25 cellular contexts compared by ENCODE assay signal in the genomic region with DNA sequence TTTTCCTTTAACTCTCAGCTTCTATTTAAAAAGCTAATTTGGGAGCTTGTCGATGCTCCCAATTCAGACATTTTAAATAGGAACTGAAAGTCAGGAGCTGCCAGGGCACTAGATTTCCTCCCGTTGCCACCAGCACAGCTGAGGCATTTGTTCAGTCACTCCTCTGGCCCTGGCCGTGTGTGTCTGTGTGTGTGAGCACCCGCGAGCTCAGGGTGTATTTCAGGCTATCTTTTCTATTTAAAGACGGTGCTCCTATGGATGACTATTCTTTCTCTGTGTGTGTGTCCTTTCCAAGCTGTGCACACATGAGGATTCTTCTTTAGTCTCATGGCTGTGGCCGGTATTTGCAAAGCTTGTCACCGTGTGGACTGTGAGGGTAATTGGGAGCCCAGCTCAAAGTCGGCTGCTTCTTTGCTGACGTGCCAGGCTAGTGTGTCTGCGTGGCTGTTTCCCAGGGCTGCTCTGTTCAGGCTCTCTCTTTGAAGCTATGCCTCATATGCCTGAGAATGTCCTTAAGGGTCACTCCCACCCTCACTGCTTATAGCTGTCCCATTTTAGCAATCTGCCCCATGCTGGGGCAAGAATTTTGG. TPM values are rescaled to one million over a fixed set of nuclear protein-coding genes. Genes with fewer than 3 reads are reported as not detected.
DNase-seq lines count a peak whose midpoint lies in the region; ATAC-seq, FAIRE-seq and TF ChIP-seq lines count a peak whose summit lies in the region.
"Had no signal": no experiment of that assay in that cellular context is flagged by ENCODE, and none has a peak within 500 bp of the region (broad histone marks: within the 10 kb centered on the region; RNA-seq: fewer than 3 reads in every experiment).

No MANE protein-coding gene starts in this region.

- H2BK20ac ChIP-seq in H1 (ENCODE audit: low read length), result no peak overlapping the region

- no peak overlapping the region for H4K91ac ChIP-seq in H1 (replicated peaks; ENCODE audit: insufficient read length, low read length)

- POLR2A ChIA-PET in H1 (lab: Charles Lee; ENCODE audit: partially characterized antibody), result interaction anchor here (0.8 to 1.3 kb wide), 2 partner anchors 10 to 14 kb away, joined by 3 to 4 read pairs; no protein-coding TSS in a partner anchor

- dilution Hi-C loops in mammary epithelial cell (cut with HindIII; ENCODE audit: low sequenced_read_pairs), result no loop called here

- BruUV-seq in mammary epithelial cell (replicated peaks; lab: Mats Ljungman, UMichigan), result no TSS peak

- no peak overlapping the region for H4K8ac ChIP-seq in H1 (ENCODE audit: extremely low read depth, insufficient read depth, low read length)

- no peak overlapping the region for H2BK5ac ChIP-seq in H1 (ENCODE audit: low read depth, low read length)

- FAIRE-seq in H1 (lab: Jason Lieb, UNC) (no peak), H54 (lab: Jason Lieb, UNC) (no peak)
- FAIRE-seq: frontal cortex had no signal

- H2BK12ac ChIP-seq in H1 (ENCODE audit: low read depth, low read length), result no peak overlapping the region

- TF ChIP-seq RAD21 in H1 (IDR thresholded peaks at IDR 0.05 in 1 of 2, conservative IDR thresholded peaks at IDR 0.05 in 1 of 2; ENCODE audit: low read depth in 2 of 2, low read length in 2 of 2), result no peak

- in situ Hi-C loops in mammary epithelial cell (cut with MboI; ENCODE audit: low sequenced_read_pairs in 2 of 2), result loop anchor here in 1 of 2 donors (25.0 kb wide), 1 partner anchor 505 kb away; no protein-coding TSS in a partner anchor

- H3K9me3 ChIP-seq in H1 (ENCODE audit: insufficient read depth in 2 of 2, low read depth in 1 of 2, low read length in 1 of 2) (no peaks in the 10 kb centered on the region), neural progenitor cell (ENCODE audit: low read depth) (no peaks in the 10 kb centered on the region), tibial artery (no peaks in the 10 kb centered on the region), mammary epithelial cell (replicated peaks; ENCODE audit: insufficient read depth, low read length) (no peaks in the 10 kb centered on the region)
- H3K9me3 ChIP-seq: BE2C, breast epithelium, prostate gland had no signal

- H3K27me3 Mint-ChIP-seq in neural progenitor cell (ENCODE audit: insufficient read depth, low read depth), result peaks cover 48% of the 10 kb centered on the region

- CTCF ChIA-PET in H1 (lab: Charles Lee; ENCODE audit: partially characterized antibody), result interaction anchor here (0.6 to 2.4 kb wide), 21 partner anchors 8 to 723 kb away, joined by 3 to 9 read pairs (median 4); a partner anchor contains a TSS
- CTCF ChIA-PET in mammary epithelial cell (lab: Charles Lee; ENCODE audit: low non-redundant PET), result no interaction called here

- no peak overlapping the region for H2AFZ ChIP-seq in H1 (ENCODE audit: low read length)
- H2AFZ ChIP-seq in neural progenitor cell (replicated peaks), result no peak overlapping the region
- H2AFZ ChIP-seq in mammary epithelial cell (ENCODE audit: low read depth, low read length), result no peak overlapping the region

- no peak overlapping the region for H3K14ac ChIP-seq in H1 (ENCODE audit: insufficient read length)

- H2BK120ac ChIP-seq in H1 (replicated peaks; ENCODE audit: low read depth, low read length), result no peak overlapping the region

- peak overlapping the region; percentile 7 for H3K4me3 Mint-ChIP-seq in neural progenitor cell
- H3K4me3 Mint-ChIP-seq: activated CD4-positive, alpha-beta memory T cell treated with anti-CD3 and anti-CD28 coated beads for 36 hours; natural killer cell treated with Interleukin-12 subunit alpha and Interleukin-12 subunit beta and Interleukin-15 and Interleukin-18, amount 100 ng/mL, for 72 hours had no signal

- H3K18ac ChIP-seq in H1 (ENCODE audit: extremely low read depth, low read length), result no peak overlapping the region

- TF ChIP-seq CTCF in H1 (IDR thresholded peaks at IDR 0.05; ENCODE audit: control extremely low read depth in 1 of 3, insufficient read depth in 1 of 3, low read depth in 1 of 3, low read length in 3 of 3) (no peak), neural progenitor cell (IDR thresholded peaks at IDR 0.05) (no peak), tibial artery (IDR thresholded peaks at IDR 0.05) (no peak), mammary epithelial cell (conservative IDR thresholded peaks at IDR 0.05 in 1 of 2, IDR thresholded peaks at IDR 0.05 in 1 of 2; ENCODE audit: extremely low read depth in 1 of 2, insufficient read depth in 1 of 2, low read depth in 1 of 2, low read length in 2 of 2) (no peak)

- no peak overlapping the region for H3K4me2 ChIP-seq in H1 (ENCODE audit: insufficient read depth in 1 of 2, low read depth in 2 of 2, low read length in 2 of 2)
- no peak overlapping the region for H3K4me2 ChIP-seq in neural progenitor cell
- H3K4me2 ChIP-seq in mammary epithelial cell (ENCODE audit: insufficient read depth, low read depth, low read length), result no peak overlapping the region

- no peak overlapping the region for H3K4me3 ChIP-seq in H1 (ENCODE audit: extremely low read depth in 1 of 4, insufficient read depth in 2 of 4, low read depth in 3 of 4, low read length in 4 of 4)
- H3K4me3 ChIP-seq in neural progenitor cell, result no peak overlapping the region
- no peak overlapping the region for H3K4me3 ChIP-seq in tibial artery
- H3K4me3 ChIP-seq in mammary epithelial cell (replicated peaks in 1 of 3; ENCODE audit: insufficient read depth in 1 of 3, low read depth in 2 of 3, low read length in 3 of 3), result no peak overlapping the region
- H3K4me3 ChIP-seq: prostate gland had no signal

- H3K9me3 Mint-ChIP-seq in neural progenitor cell, result no peaks in the 10 kb centered on the region
- H3K9me3 Mint-ChIP-seq: activated CD4-positive, alpha-beta memory T cell treated with anti-CD3 and anti-CD28 coated beads for 36 hours; natural killer cell treated with Interleukin-12 subunit alpha and Interleukin-12 subunit beta and Interleukin-15 and Interleukin-18, amount 100 ng/mL, for 72 hours had no signal

- no peak overlapping the region for H3K4ac ChIP-seq in H1 (replicated peaks; ENCODE audit: insufficient read length, low read depth, low read length)

- no peaks in the 10 kb centered on the region for H3K36me3 Mint-ChIP-seq in neural progenitor cell
- H3K36me3 Mint-ChIP-seq: activated CD4-positive, alpha-beta memory T cell treated with anti-CD3 and anti-CD28 coated beads for 36 hours; natural killer cell treated with Interleukin-12 subunit alpha and Interleukin-12 subunit beta and Interleukin-15 and Interleukin-18, amount 100 ng/mL, for 72 hours had no signal

- H3K56ac ChIP-seq in H1 (replicated peaks; ENCODE audit: insufficient read length, low read depth, low read length), result no peak overlapping the region

- H3K27me3 ChIP-seq in H1 (replicated peaks in 1 of 4; ENCODE audit: control insufficient read depth in 3 of 4, extremely low read depth in 1 of 4, insufficient read depth in 3 of 4, low read length in 3 of 4), result peaks cover 29 to 43% (median 41%) of the 10 kb centered on the region in 4 experiments
- H3K27me3 ChIP-seq in neural progenitor cell, result peaks cover 65% of the 10 kb centered on the region
- H3K27me3 ChIP-seq in tibial artery, result no peaks in the 10 kb centered on the region
- peaks cover 5% of the 10 kb centered on the region for H3K27me3 ChIP-seq in mammary epithelial cell (ENCODE audit: insufficient read depth, low read length)
- H3K27me3 ChIP-seq: breast epithelium had no signal

- 84% methylated on average over 11 of the region's 11 CpGs; no CpG with 5 or more reads in 1 of the 2 experiments for WGBS in H1 (ENCODE audit: extremely low coverage in 1 of 2, insufficient coverage in 1 of 2, insufficient read length in 1 of 2, insufficient replicate concordance in 2 of 2, low coverage in 1 of 2, low lambda C conversion rate in 2 of 2, missing lambda C conversion rate in 1 of 2), 2 experiments
- 81% methylated on average over 11 of the region's 11 CpGs for WGBS in mammary epithelial cell (ENCODE audit: low coverage, missing lambda C conversion rate)

- H3K79me2 ChIP-seq in H1 (ENCODE audit: control insufficient read depth in 1 of 2, insufficient read depth in 2 of 2, low read length in 2 of 2), result no peaks in the 10 kb centered on the region
- no peaks in the 10 kb centered on the region for H3K79me2 ChIP-seq in neural progenitor cell (ENCODE audit: low read depth)
- no peaks in the 10 kb centered on the region for H3K79me2 ChIP-seq in mammary epithelial cell (ENCODE audit: insufficient read depth, low read length)

- H3K27ac ChIP-seq in H1 (ENCODE audit: low read depth, low read length) (no peak overlapping the region), neural progenitor cell (no peak overlapping the region), tibial artery (peak overlapping the region; percentile 74 to 79), mammary epithelial cell (ENCODE audit: insufficient read depth, low read depth, low read length) (no peak overlapping the region)
- H3K27ac ChIP-seq: breast epithelium, prostate gland had no signal

- H3K4me1 ChIP-seq in H1 (replicated peaks in 1 of 4; ENCODE audit: control insufficient read depth in 3 of 4, insufficient read depth in 4 of 4, low read length in 3 of 4) (peaks cover 3 to 23% (median 8%) of the 10 kb centered on the region in 4 experiments), neural progenitor cell (peaks cover 21% of the 10 kb centered on the region), tibial artery (peaks cover 0 to 34% (median 24%) of the 10 kb centered on the region in 4 donors), mammary epithelial cell (ENCODE audit: insufficient read depth, low read length) (peaks cover 18% of the 10 kb centered on the region)
- H3K4me1 ChIP-seq: BE2C, breast epithelium had no signal

- no peak overlapping the region for H2AK5ac ChIP-seq in H1 (ENCODE audit: low read depth, low read length)

- no peak overlapping the region for H3K27ac Mint-ChIP-seq in neural progenitor cell
- H3K27ac Mint-ChIP-seq: activated CD4-positive, alpha-beta memory T cell treated with anti-CD3 and anti-CD28 coated beads for 36 hours; natural killer cell treated with Interleukin-12 subunit alpha and Interleukin-12 subunit beta and Interleukin-15 and Interleukin-18, amount 100 ng/mL, for 72 hours had no signal

- DNase-seq in Right ventricle myocardium inferior (ENCODE audit: missing footprints), result no peak
- DNase-seq in left cardiac atrium, result no peak
- DNase-seq in H1 (ENCODE audit: low read depth in 1 of 2, low spot score in 2 of 2), result no peak
- no peak for DNase-seq in neural progenitor cell (ENCODE audit: low spot score)
- DNase-seq in tibial artery, result no peak
- DNase-seq in H54 (ENCODE audit: insufficient read length, low spot score), result no peak
- no peak for DNase-seq in mammary epithelial cell
- DNase-seq in LoVo (ENCODE audit: low spot score), result no peak
- DNase-seq: activated CD4-positive, alpha-beta memory T cell treated with anti-CD3 and anti-CD28 coated beads for 36 hours; activated effector memory CD4-positive, alpha-beta T cell treated with anti-CD3 and anti-CD28 coated beads, Interleukin-2, amount 50 U/mL, for 16 hours; BE2C; COR-L47; erythroblast; kidney glomerular epithelial cell; mesendoderm; MM.1S; NCI-H1694 treated with DMSO at 0.1 percent for 48 hours; PC-3; stimulated activated CD4-positive, alpha-beta T cell treated with anti-CD3 and anti-CD28 coated beads, Interleukin-12 subunit alpha, Interleukin-12 subunit beta, amount 100 ng/mL, for 4 hours; T-helper 2 cell had no signal

- TF ChIP-seq POLR2A in H1 (IDR thresholded peaks at IDR 0.05; ENCODE audit: control extremely low read depth in 1 of 2, low read depth in 2 of 2, low read length in 2 of 2) (no peak), H54 (IDR thresholded peaks at IDR 0.05; ENCODE audit: low read depth, low read length) (no peak)

- H4K20me1 ChIP-seq in H1 (replicated peaks in 1 of 2; ENCODE audit: control insufficient read depth in 1 of 2, insufficient read depth in 2 of 2, low read length in 2 of 2), result peaks cover 3 to 5% of the 10 kb centered on the region in 2 experiments
- H4K20me1 ChIP-seq in neural progenitor cell (ENCODE audit: low read depth), result peaks cover 17% of the 10 kb centered on the region
- H4K20me1 ChIP-seq in mammary epithelial cell (ENCODE audit: insufficient read depth, low read length), result no peaks in the 10 kb centered on the region

- no peak overlapping the region for H4K5ac ChIP-seq in H1 (ENCODE audit: insufficient read length, low read depth, low read length)

- peaks cover 13% of the 10 kb centered on the region; the same call in 1 of the 2 replicates for H3K23me2 ChIP-seq in H1 (ENCODE audit: low read depth, low read length)

- H3K9ac ChIP-seq in H1 (replicated peaks in 1 of 4; ENCODE audit: extremely low read depth in 1 of 4, low read depth in 3 of 4, low read length in 3 of 4) (no peak overlapping the region), neural progenitor cell (no peak overlapping the region), mammary epithelial cell (ENCODE audit: insufficient read depth, low read length) (no peak overlapping the region)

- ATAC-seq in Right ventricle myocardium inferior (peak; percentile 24), left cardiac atrium (no peak)
- ATAC-seq: natural killer cell treated with Interleukin-12 subunit alpha and Interleukin-12 subunit beta and Interleukin-15 and Interleukin-18, amount 100 ng/mL, for 72 hours; PC-3 had no signal

- intact Hi-C loops in Right ventricle myocardium inferior (cut with DNase I), result loop anchor here (1.0 to 5.0 kb wide), 3 partner anchors 191 to 344 kb away; no protein-coding TSS in a partner anchor
- intact Hi-C loops in left cardiac atrium (cut with DNase I), result loop anchor here (5.0 to 10.0 kb wide), 3 partner anchors 152 to 345 kb away; no protein-coding TSS in a partner anchor
- intact Hi-C loops in tibial artery (cut with DNase I; ENCODE audit: low total_unique reads), result loop anchor here (10.0 kb wide), 1 partner anchor 198 kb away; no protein-coding TSS in a partner anchor
- intact Hi-C loops in mammary epithelial cell (cut with micrococcal nuclease), result loop anchor here (10.0 kb wide), 3 partner anchors 108 to 508 kb away; no protein-coding TSS in a partner anchor

- H3K23ac ChIP-seq in H1 (ENCODE audit: insufficient read length), result no peak overlapping the region

- H3F3A ChIP-seq in neural progenitor cell (ENCODE audit: low read depth), result peaks cover 22% of the 10 kb centered on the region

- H2BK15ac ChIP-seq in H1 (ENCODE audit: low read length), result 0 out of 2 replicates have a peak overlapping the region, but pooled peaks have one; percentile 4

- no peaks in the 10 kb centered on the region for H3K79me1 ChIP-seq in H1 (ENCODE audit: low read depth, low read length)

- peaks cover 20% of the 10 kb centered on the region for H3K4me1 Mint-ChIP-seq in neural progenitor cell

- no peak for TF ChIP-seq EP300 in H1 (IDR thresholded peaks at IDR 0.05; ENCODE audit: borderline replicate concordance in 1 of 2, low read depth in 2 of 2, low read length in 2 of 2)

- H3K36me3 ChIP-seq in H1 (ENCODE audit: control insufficient read depth in 2 of 4, insufficient read depth in 4 of 4, low read length in 3 of 4) (no peaks in the 10 kb centered on the region; a peak in 1 of 8 replicates), neural progenitor cell (no peaks in the 10 kb centered on the region), tibial artery (no peaks in the 10 kb centered on the region), mammary epithelial cell (ENCODE audit: insufficient read depth, low read length) (no peaks in the 10 kb centered on the region)
- H3K36me3 ChIP-seq: BE2C, breast epithelium, prostate gland had no signal

RNA-seq across cellular contexts. Expression of a gene that starts 3.0 kb away (rescaled TPM):
- total RNA-seq in Right ventricle myocardium inferior (20.7 TPM), left cardiac atrium (10 to 100 TPM; 18.3 to 25.4 TPM), neural progenitor cell (ENCODE audit: low replicate concordance) (0.06 and 0.09 TPM in 2 replicates), mammary epithelial cell (1 to 10 TPM in 1 of 2 donors, under 1 TPM in 1; 0.64 to 3.3 TPM)
- 0.48 and 0.61 TPM in 2 replicates for total RNA-seq in H1 (2021; fragmentation: NEBNext Ultra II Directional; extraction: Animal tissue kit (Norgen Biotek cat#: 25700))
- polyA plus RNA-seq in H1 (2011; rRNA removed) (0.14 and 0.22 TPM in 2 replicates), mammary epithelial cell (0.12 TPM)
- 0.10 TPM for polyA plus RNA-seq in H1 (2011; cell fraction: cytosol; rRNA removed)
- polyA plus RNA-seq in H1 (2011; cell fraction: nucleus; rRNA removed), result 0.43 TPM
- polyA plus RNA-seq in H1 (2012, experiment 1 of 2), result 0.11 to 0.16 TPM (median 0.14 TPM) in 4 replicates
- not detected for polyA plus RNA-seq in H1 (2012, experiment 2 of 2)
- 0.22 TPM for polyA plus RNA-seq in H1 (2013, experiment 1 of 2)
- polyA plus RNA-seq in H1 (2013, experiment 2 of 2), result 0.20 TPM
- 0.44 and 0.69 TPM in 2 replicates for polyA minus RNA-seq in H1 (2011; rRNA and poly(A)+ RNA removed)
- polyA minus RNA-seq in H1 (2011; cell fraction: cytosol; rRNA and poly(A)+ RNA removed), result 0.15 TPM
- polyA minus RNA-seq in H1 (2011; cell fraction: nucleus; rRNA and poly(A)+ RNA removed), result 0.50 TPM
- 0.10 TPM for polyA minus RNA-seq in mammary epithelial cell
- total RNA-seq: activated CD4-positive, alpha-beta memory T cell treated with anti-CD3 and anti-CD28 coated beads for 36 hours; Daoy; natural killer cell treated with Interleukin-12 subunit alpha and Interleukin-12 subunit beta and Interleukin-15 and Interleukin-18, amount 100 ng/mL, for 72 hours; PC-3 had no signal

Comparison
In these comparisons a context has a peak if more than half of its experiments do, and no peak if none do; other contexts are left out.
1. H3K27ac ChIP-seq: peak in tibial artery (2 of 2); none in H1 (single experiment), neural progenitor cell (single experiment) and mammary epithelial cell (single experiment).